24 cellular contexts compared by ENCODE assay signal in genomic region chr2:2732331-2733119, GRCh38.
"Had no signal": no experiment of that assay in that cellular context is flagged by ENCODE, and none has a peak within 500 bp of the region (broad histone marks: within the 10 kb centered on the region; RNA-seq: fewer than 3 reads in every experiment).

No MANE protein-coding gene starts in this region.

- H3K4me1 Mint-ChIP-seq: mesothelial cell of epicardium had no signal

- H3K36me3 Mint-ChIP-seq: mesothelial cell of epicardium had no signal

- H3K27ac ChIP-seq: colonic mucosa, epithelial cell of prostate, esophagus squamous epithelium, gastrocnemius medialis, heart right ventricle, left lung, lower lobe of right lung had no signal

- H3K4me3 Mint-ChIP-seq: dendritic cell treated with granulocyte-macrophage colony-stimulating factor and Interleukin-4, amounts not matched to agents 40 ng/mL and 50 ng/mL, for 4 days; effector memory CD8-positive, alpha-beta T cell; endodermal cell; mesothelial cell of epicardium had no signal

- DNase-seq: colonic mucosa; cortex of kidney; effector CD8-positive, alpha-beta T cell; effector memory CD8-positive, alpha-beta T cell; endodermal cell; erythroblast; esophagus squamous epithelium; foreskin fibroblast; foreskin melanocyte; gastrocnemius medialis; glutamatergic neuron; head of caudate nucleus; heart right ventricle; hippocampal formation; left cardiac atrium; left lung; left ventricle myocardium superior; lower lobe of right lung; mesenchymal stem cell; mucosa of descending colon had no signal

- H3K4me3 ChIP-seq: colonic mucosa, esophagus squamous epithelium, gastrocnemius medialis, heart right ventricle, left lung, lower lobe of right lung, mucosa of descending colon had no signal

- ATAC-seq: effector memory CD8-positive, alpha-beta T cell; esophagus mucosa; gastrocnemius medialis; heart right ventricle; left cardiac atrium; left lung; left ventricle myocardium superior; lower lobe of right lung; mucosa of descending colon had no signal

- H3K9me3 Mint-ChIP-seq: dendritic cell treated with granulocyte-macrophage colony-stimulating factor and Interleukin-4, amounts not matched to agents 40 ng/mL and 50 ng/mL, for 4 days; endodermal cell; mesothelial cell of epicardium had no signal

- H3K27me3 ChIP-seq: colonic mucosa, esophagus squamous epithelium, gastrocnemius medialis had no signal

- H3K36me3 ChIP-seq: colonic mucosa, esophagus squamous epithelium, gastrocnemius medialis, heart right ventricle, left lung, lower lobe of right lung had no signal

- H3K4me1 ChIP-seq: colonic mucosa, gastrocnemius medialis, heart right ventricle, left lung, lower lobe of right lung had no signal

- H3K27ac Mint-ChIP-seq: dendritic cell treated with granulocyte-macrophage colony-stimulating factor and Interleukin-4, amounts not matched to agents 40 ng/mL and 50 ng/mL, for 4 days; effector memory CD8-positive, alpha-beta T cell; endodermal cell; mesothelial cell of epicardium had no signal

- H3K9me3 ChIP-seq: colonic mucosa, esophagus squamous epithelium, gastrocnemius medialis, heart right ventricle, left lung, lower lobe of right lung, mucosa of descending colon had no signal
